In the genomic region with DNA sequence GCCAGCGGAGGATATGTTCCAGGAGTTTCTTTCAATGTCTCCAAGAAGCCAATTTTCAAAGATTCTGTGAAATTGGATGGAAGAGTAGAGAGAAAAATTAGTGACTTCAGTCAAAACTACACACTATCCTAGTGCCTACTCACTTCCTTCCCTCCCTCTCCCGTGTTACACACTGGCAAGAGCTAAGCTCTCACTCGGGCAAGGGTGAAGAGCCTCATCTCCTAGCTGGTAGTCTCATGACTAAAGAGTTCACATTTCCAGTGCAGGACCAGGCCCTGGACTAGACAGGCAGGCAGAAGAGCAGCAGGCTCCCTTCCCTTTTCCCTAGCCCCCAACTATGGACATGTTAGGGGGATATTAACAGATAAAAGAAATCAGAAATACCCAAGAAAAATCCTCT, we compare ENCODE assay signal across 7 cellular contexts. TPM values are rescaled to one million over a fixed set of nuclear protein-coding genes. Genes with fewer than 3 reads are reported as not detected.
"Had no signal": no experiment of that assay in that cellular context is flagged by ENCODE, and none has a peak within 500 bp of the region (broad histone marks: within the 10 kb centered on the region; RNA-seq: fewer than 3 reads in every experiment).

No MANE protein-coding gene starts in this region.

- ATAC-seq: GM23338, K562 had no signal

- H2AFZ ChIP-seq: GM23338 had no signal

- H3K4me3 ChIP-seq: GM23338, K562 had no signal

- H3K4me2 ChIP-seq: GM23338 had no signal

- DNase-seq: H9, HCEC 1CT, IMR-90 had no signal

RNA-seq across cellular contexts. Expression of gene SASH3, which starts 33.9 kb away (rescaled TPM):
- total RNA-seq: GM23338, H1, H9, HT-29, IMR-90 had no signal
